1 cellular context compared by ENCODE assay signal in the genomic region with DNA sequence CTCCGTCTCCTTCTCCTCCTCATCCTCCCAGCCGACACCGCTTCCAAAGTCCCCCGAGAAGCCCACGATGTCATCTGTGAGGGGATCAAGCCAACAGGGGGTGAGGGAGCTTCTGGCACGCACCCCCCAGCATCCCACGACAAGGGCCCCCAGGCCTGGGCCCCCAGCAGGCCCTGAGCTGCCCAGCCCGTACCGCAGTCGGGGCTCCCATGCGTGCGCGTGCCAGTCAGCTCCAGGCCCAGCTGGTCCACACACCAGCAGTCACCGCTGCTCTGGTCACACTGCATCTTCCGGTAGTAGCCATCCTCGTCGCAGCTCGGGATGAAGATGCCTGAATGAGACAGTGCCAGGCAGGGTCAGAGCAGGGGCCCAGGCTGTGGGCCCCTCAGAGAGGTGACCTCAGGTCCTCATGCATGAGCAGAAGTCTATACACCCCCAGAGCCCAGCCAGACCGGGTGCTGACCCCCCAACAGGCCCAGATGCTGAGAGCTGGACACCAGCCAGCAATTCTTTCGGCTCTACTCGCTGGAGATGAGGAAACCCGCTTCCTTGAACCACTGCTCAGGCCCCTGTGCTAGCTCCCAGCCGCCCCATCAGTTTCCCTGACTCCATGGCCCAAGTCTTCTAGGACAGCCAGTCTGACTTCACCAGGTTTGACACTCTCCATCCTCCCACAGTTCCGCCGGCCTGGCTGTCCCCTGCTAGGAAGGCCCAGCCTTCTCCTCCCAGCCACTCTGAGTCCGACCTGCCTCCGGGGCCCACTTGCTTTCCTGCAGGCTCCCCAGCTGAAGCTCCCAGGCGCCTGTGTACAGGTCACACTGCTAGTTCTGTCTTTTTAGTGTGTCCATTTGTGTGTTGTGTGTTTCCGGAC.
TF ChIP-seq lines count a peak whose summit lies in the region.

No MANE protein-coding gene starts in this region.

TF ChIP-seq in H1, 55 proteins besides CTCF, POLR2A, EP300 and RAD21:
- TF ChIP-seq JUND (IDR thresholded peaks at IDR 0.05; ENCODE audit: low read length) (no peak), BACH1 (IDR thresholded peaks at IDR 0.05; ENCODE audit: low read length) (no peak), HDAC6 (IDR thresholded peaks at IDR 0.05; ENCODE audit: low read depth, low read length) (no peak), TAF7 (optimal IDR thresholded peaks at IDR 0.05; ENCODE audit: borderline replicate concordance, low read depth, low read length) (no peak), RNF2 (IDR thresholded peaks at IDR 0.05; ENCODE audit: borderline replicate concordance, low read depth, low read length, missing control alignments, poor library complexity, severe bottlenecking) (no peak), KDM4A (IDR thresholded peaks at IDR 0.05; ENCODE audit: low read depth, low read length, severe bottlenecking) (no peak), RFX5 (IDR thresholded peaks at IDR 0.05; ENCODE audit: borderline replicate concordance, low read depth, low read length) (no peak), BRCA1 (IDR thresholded peaks at IDR 0.05; ENCODE audit: low read depth, low read length) (no peak), CTBP2 (IDR thresholded peaks at IDR 0.05; ENCODE audit: borderline replicate concordance, insufficient read depth, insufficient read length, low read length) (no peak), SP2 (IDR thresholded peaks at IDR 0.05; ENCODE audit: low read length) (no peak), SP4 (IDR thresholded peaks at IDR 0.05; ENCODE audit: low read length) (no peak), POU5F1 (IDR thresholded peaks at IDR 0.05; ENCODE audit: low read depth, low read length) (no peak), RXRA (IDR thresholded peaks at IDR 0.05; ENCODE audit: insufficient read depth, low read depth, low read length) (no peak), EZH2 (IDR thresholded peaks at IDR 0.05; ENCODE audit: low read depth, low read length, severe bottlenecking) (no peak), ASH2L (IDR thresholded peaks at IDR 0.05; ENCODE audit: low read length) (no peak)
- TF ChIP-seq, protein P1, sequence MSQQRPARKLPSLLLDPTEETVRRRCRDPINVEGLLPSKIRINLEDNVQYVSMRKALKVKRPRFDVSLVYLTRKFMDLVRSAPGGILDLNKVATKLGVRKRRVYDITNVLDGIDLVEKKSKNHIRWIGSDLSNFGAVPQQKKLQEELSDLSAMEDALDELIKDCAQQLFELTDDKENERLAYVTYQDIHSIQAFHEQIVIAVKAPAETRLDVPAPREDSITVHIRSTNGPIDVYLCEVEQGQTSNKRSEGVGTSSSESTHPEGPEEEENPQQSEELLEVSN (IDR thresholded peaks at IDR 0.05), result no peak
- TF ChIP-seq, protein P2, sequence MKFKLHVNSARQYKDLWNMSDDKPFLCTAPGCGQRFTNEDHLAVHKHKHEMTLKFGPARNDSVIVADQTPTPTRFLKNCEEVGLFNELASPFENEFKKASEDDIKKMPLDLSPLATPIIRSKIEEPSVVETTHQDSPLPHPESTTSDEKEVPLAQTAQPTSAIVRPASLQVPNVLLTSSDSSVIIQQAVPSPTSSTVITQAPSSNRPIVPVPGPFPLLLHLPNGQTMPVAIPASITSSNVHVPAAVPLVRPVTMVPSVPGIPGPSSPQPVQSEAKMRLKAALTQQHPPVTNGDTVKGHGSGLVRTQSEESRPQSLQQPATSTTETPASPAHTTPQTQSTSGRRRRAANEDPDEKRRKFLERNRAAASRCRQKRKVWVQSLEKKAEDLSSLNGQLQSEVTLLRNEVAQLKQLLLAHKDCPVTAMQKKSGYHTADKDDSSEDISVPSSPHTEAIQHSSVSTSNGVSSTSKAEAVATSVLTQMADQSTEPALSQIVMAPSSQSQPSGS (IDR thresholded peaks at IDR 0.05; ENCODE audit: low read length), result no peak
